ENCODE assay signal across 1 cellular context in genomic region chr10:44386546-44387052, GRCh38.
A peak's percentile ranks its signal among the peaks of the same experiment; 100 is the strongest.
TF ChIP-seq lines count a peak whose summit lies in the region.

No MANE protein-coding gene starts in this region.

TF ChIP-seq in HepG2, 621 proteins besides CTCF, POLR2A, EP300 and RAD21 (continued from another document and continues in another):
- peak; percentile 38; the same call in 1 of the 2 replicates for TF ChIP-seq CEBPG (CRISPR knock-in tag; IDR thresholded peaks at IDR 0.05)
- TF ChIP-seq ATF2 (CRISPR knock-in tag; IDR thresholded peaks at IDR 0.05): peak; percentile 34; the same call in 1 of the 2 replicates
- no peak for TF ChIP-seq EEA1 (CRISPR knock-in tag; IDR thresholded peaks at IDR 0.05; ENCODE audit: borderline replicate concordance)
- no peak for TF ChIP-seq ZBTB39 (CRISPR knock-in tag; IDR thresholded peaks at IDR 0.05)
- no peak for TF ChIP-seq ZNF292 (CRISPR knock-in tag; IDR thresholded peaks at IDR 0.05; ENCODE audit: borderline replicate concordance, low read depth)
- no peak for TF ChIP-seq CENPX (CRISPR knock-in tag; IDR thresholded peaks at IDR 0.05)
- TF ChIP-seq HMGXB3 (CRISPR knock-in tag; IDR thresholded peaks at IDR 0.05; ENCODE audit: borderline replicate concordance): no peak
- no peak for TF ChIP-seq ZSCAN20 (CRISPR knock-in tag; IDR thresholded peaks at IDR 0.05; ENCODE audit: borderline replicate concordance)
- TF ChIP-seq MTA3 (CRISPR knock-in tag; IDR thresholded peaks at IDR 0.05): no peak
- no peak for TF ChIP-seq RBM39 (IDR thresholded peaks at IDR 0.05; ENCODE audit: low read depth, low read length, poor library complexity, severe bottlenecking)
- no peak for TF ChIP-seq GMEB2 (CRISPR knock-in tag; IDR thresholded peaks at IDR 0.05; ENCODE audit: low read depth)
- no peak for TF ChIP-seq ZNF572 (CRISPR knock-in tag; IDR thresholded peaks at IDR 0.05)
- TF ChIP-seq FIP1L1 (IDR thresholded peaks at IDR 0.05; ENCODE audit: borderline replicate concordance, insufficient read depth, low read depth, low read length): no peak
- no peak for TF ChIP-seq ZNF841 (CRISPR knock-in tag; IDR thresholded peaks at IDR 0.05; ENCODE audit: borderline replicate concordance)
- TF ChIP-seq SMC3 (IDR thresholded peaks at IDR 0.05; ENCODE audit: low read length): peak; percentile 71; the same call in 1 of the 2 replicates
- no peak for TF ChIP-seq ZNF607 (CRISPR knock-in tag; IDR thresholded peaks at IDR 0.05; ENCODE audit: borderline replicate concordance)
- TF ChIP-seq ZNF713 (CRISPR knock-in tag; IDR thresholded peaks at IDR 0.05): no peak
- no peak for TF ChIP-seq KMT2B (CRISPR knock-in tag; IDR thresholded peaks at IDR 0.05)
- no peak for TF ChIP-seq SSRP1 (CRISPR knock-in tag; IDR thresholded peaks at IDR 0.05)
- TF ChIP-seq FOSL2 (CRISPR knock-in tag; IDR thresholded peaks at IDR 0.05): no peak
- TF ChIP-seq ZNF883 (CRISPR knock-in tag; IDR thresholded peaks at IDR 0.05; ENCODE audit: not compliant biosample characterization): no peak
- TF ChIP-seq ZNF574 (CRISPR knock-in tag; IDR thresholded peaks at IDR 0.05): peak; percentile 43; the same call in 1 of the 2 replicates
- peak; percentile 44; the same call in 1 of the 2 replicates for TF ChIP-seq UBTF (CRISPR knock-in tag; IDR thresholded peaks at IDR 0.05)
- peak; percentile 32; the same call in 1 of the 2 replicates for TF ChIP-seq ZNF614 (CRISPR knock-in tag; IDR thresholded peaks at IDR 0.05; ENCODE audit: borderline replicate concordance)
- TF ChIP-seq ZBTB20 (CRISPR knock-in tag; IDR thresholded peaks at IDR 0.05; ENCODE audit: borderline replicate concordance, low read depth): no peak
- no peak for TF ChIP-seq PTBP1 (IDR thresholded peaks at IDR 0.05; ENCODE audit: low read depth, low read length, poor library complexity, severe bottlenecking)
- TF ChIP-seq ZNF431 (CRISPR knock-in tag; IDR thresholded peaks at IDR 0.05; ENCODE audit: borderline replicate concordance, low read depth): no peak
- TF ChIP-seq MIER3 (CRISPR knock-in tag; IDR thresholded peaks at IDR 0.05; ENCODE audit: borderline replicate concordance): no peak
- no peak for TF ChIP-seq ZNF512 (CRISPR knock-in tag; IDR thresholded peaks at IDR 0.05)
- no peak for TF ChIP-seq HMGA1 (CRISPR knock-in tag; conservative IDR thresholded peaks at IDR 0.05)
- no peak for TF ChIP-seq CC2D1A (CRISPR knock-in tag; IDR thresholded peaks at IDR 0.05)
- TF ChIP-seq GPN1 (CRISPR knock-in tag; IDR thresholded peaks at IDR 0.05; ENCODE audit: borderline replicate concordance): no peak
- TF ChIP-seq FOXO1 (CRISPR knock-in tag; IDR thresholded peaks at IDR 0.05): 0 out of 2 replicates have a peak, but pooled peaks have one; percentile 38
- TF ChIP-seq NFIC (IDR thresholded peaks at IDR 0.05; ENCODE audit: low read length): no peak
- no peak for TF ChIP-seq NFKB2 (CRISPR knock-in tag; IDR thresholded peaks at IDR 0.05; ENCODE audit: borderline replicate concordance)
- no peak for TF ChIP-seq ZNF83 (CRISPR knock-in tag; IDR thresholded peaks at IDR 0.05; ENCODE audit: borderline replicate concordance)
- no peak for TF ChIP-seq ZMYM2 (CRISPR knock-in tag; IDR thresholded peaks at IDR 0.05)
- TF ChIP-seq SOX13 (IDR thresholded peaks at IDR 0.05): no peak
- TF ChIP-seq SOX13 (CRISPR knock-in tag; conservative IDR thresholded peaks at IDR 0.05 in 1 of 2, IDR thresholded peaks at IDR 0.05 in 1 of 2): no peak; a peak in 1 of 4 replicates
- TF ChIP-seq RELA (CRISPR knock-in tag; IDR thresholded peaks at IDR 0.05): no peak
- TF ChIP-seq DMTF1 (CRISPR knock-in tag; IDR thresholded peaks at IDR 0.05): no peak
- no peak for TF ChIP-seq TAF15 (IDR thresholded peaks at IDR 0.05; ENCODE audit: low read depth, low read length, poor library complexity, severe bottlenecking)
- no peak for TF ChIP-seq SALL2 (CRISPR knock-in tag; IDR thresholded peaks at IDR 0.05)
- no peak for TF ChIP-seq FOXK2 (IDR thresholded peaks at IDR 0.05)
- no peak for TF ChIP-seq NAIF1 (CRISPR knock-in tag; IDR thresholded peaks at IDR 0.05; ENCODE audit: borderline replicate concordance)
- TF ChIP-seq PCBP1 (IDR thresholded peaks at IDR 0.05; ENCODE audit: borderline replicate concordance, low read depth, low read length): no peak
- TF ChIP-seq ZNF879 (CRISPR knock-in tag; IDR thresholded peaks at IDR 0.05): no peak
- TF ChIP-seq HNRNPH1 (optimal IDR thresholded peaks at IDR 0.05; ENCODE audit: low read depth, low read length): no peak
- TF ChIP-seq ZFP82 (CRISPR knock-in tag; IDR thresholded peaks at IDR 0.05; ENCODE audit: borderline replicate concordance): no peak
- 0 out of 2 replicates have a peak, but pooled peaks have one; percentile 46 for TF ChIP-seq ZNF33B (CRISPR knock-in tag; IDR thresholded peaks at IDR 0.05)
